Comparison of ENCODE assay signal across 1 cellular context in genomic region chr17:42429726-42430464, GRCh38.
TF ChIP-seq lines count a peak whose summit lies in the region.

No MANE protein-coding gene starts in this region.

TF ChIP-seq in IMR-90, 13 proteins besides CTCF, POLR2A, EP300 and RAD21:
- no peak for TF ChIP-seq USF2 (IDR thresholded peaks at IDR 0.05; ENCODE audit: low read depth, low read length)
- no peak for TF ChIP-seq BHLHE40 (IDR thresholded peaks at IDR 0.05; ENCODE audit: low read depth, low read length)
- no peak for TF ChIP-seq CEBPB (IDR thresholded peaks at IDR 0.05; ENCODE audit: low read depth, low read length)
